ENCODE assay signal across 8 cellular contexts in genomic region chr11:72223615-72224586, GRCh38. TPM values are rescaled to one million over a fixed set of nuclear protein-coding genes. Genes with fewer than 3 reads are reported as not detected.
DNase-seq lines count a peak whose midpoint lies in the region; ATAC-seq and TF ChIP-seq lines count a peak whose summit lies in the region.

No MANE protein-coding gene starts in this region.

- 0 to 1% (median 1%) methylated on average over 25 to 85 of the region's 85 CpGs for WGBS in spleen, 5 donors

- peak overlapping the region; percentile 95 for H3K9ac ChIP-seq in HUES6 (ENCODE audit: low read length)

- H3K4me1 Mint-ChIP-seq in T-helper 2 cell treated with Interferon-gamma antibody and Interleukin-4, amounts not matched to agents 5 μg/mL and 100 μg/mL, for 36 hours (ENCODE audit: low read depth), result peaks cover 20% of the 10 kb centered on the region
- H3K4me1 Mint-ChIP-seq in brain (peaks cover 42% of the 10 kb centered on the region), immature natural killer cell (peaks cover 37 to 43% of the 10 kb centered on the region in 2 donors)

- H3K4me3 Mint-ChIP-seq in T-helper 2 cell treated with Interferon-gamma antibody and Interleukin-4, amounts not matched to agents 5 μg/mL and 100 μg/mL, for 36 hours, result peak overlapping the region; percentile 94
- H3K4me3 Mint-ChIP-seq in brain (peak overlapping the region; percentile 94 to 99 (median 97)), immature natural killer cell (peak overlapping the region; percentile 91 to 96 (median 93))

- peak; percentile 47 for ATAC-seq in GM21528 (IDR thresholded peaks at IDR 0.05; ENCODE audit: low FRiP score, unreplicated experiment)

- H3K27ac ChIP-seq in HUES6 (ENCODE audit: low read depth, low read length), result peak overlapping the region; percentile 95
- H3K27ac ChIP-seq in spleen, result peak overlapping the region; percentile 95 to 98 (median 97)

- no peak for TF ChIP-seq POLR2A in spleen (IDR thresholded peaks at IDR 0.05)

- H3K36me3 Mint-ChIP-seq in T-helper 2 cell treated with Interferon-gamma antibody and Interleukin-4, amounts not matched to agents 5 μg/mL and 100 μg/mL, for 36 hours (ENCODE audit: low read depth), result peaks cover 4% of the 10 kb centered on the region
- H3K36me3 Mint-ChIP-seq in brain, result peaks cover 2% of the 10 kb centered on the region
- peaks cover 0 to under 1% (median 0%) of the 10 kb centered on the region in 3 donors for H3K36me3 Mint-ChIP-seq in immature natural killer cell

- H3K9me3 Mint-ChIP-seq in T-helper 2 cell treated with Interferon-gamma antibody and Interleukin-4, amounts not matched to agents 5 μg/mL and 100 μg/mL, for 36 hours, result no peaks in the 10 kb centered on the region
- H3K9me3 Mint-ChIP-seq in brain (no peaks in the 10 kb centered on the region), immature natural killer cell (no peaks in the 10 kb centered on the region)

- no peaks in the 10 kb centered on the region for H3K27me3 Mint-ChIP-seq in T-helper 2 cell treated with Interferon-gamma antibody and Interleukin-4, amounts not matched to agents 5 μg/mL and 100 μg/mL, for 36 hours (ENCODE audit: low read depth)
- H3K27me3 Mint-ChIP-seq in brain, result peaks cover 18% of the 10 kb centered on the region
- H3K27me3 Mint-ChIP-seq in immature natural killer cell (ENCODE audit: low read depth in 3 of 3), result peaks cover 7 to 16% (median 8%) of the 10 kb centered on the region in 3 donors

- intact Hi-C loops in spleen (cut with DNase I; ENCODE audit: low total_unique reads), result no loop called here

- H3K9me3 ChIP-seq in HUES6 (ENCODE audit: control insufficient read depth, insufficient read depth, low read depth, low read length), result no peaks in the 10 kb centered on the region
- no peaks in the 10 kb centered on the region for H3K9me3 ChIP-seq in spleen

- H3K27me3 ChIP-seq in HUES6 (ENCODE audit: control insufficient read depth, insufficient read depth, low read length), result no peaks in the 10 kb centered on the region
- H3K27me3 ChIP-seq in spleen (replicated peaks in 1 of 7), result no peaks in the 10 kb centered on the region

- H3K36me3 ChIP-seq in HUES6 (ENCODE audit: control insufficient read depth, insufficient read depth, low read length) (peaks cover 22% of the 10 kb centered on the region), spleen (peaks cover 0 to 27% (median 8%) of the 10 kb centered on the region in 6 donors)

- H3K27ac Mint-ChIP-seq in T-helper 2 cell treated with Interferon-gamma antibody and Interleukin-4, amounts not matched to agents 5 μg/mL and 100 μg/mL, for 36 hours, result peak overlapping the region; percentile 91
- H3K27ac Mint-ChIP-seq in brain (peak overlapping the region; percentile 96 to 99 (median 97)), immature natural killer cell (peak overlapping the region; percentile 86 to 97 (median 92))

- peaks cover 24% of the 10 kb centered on the region for H3K4me1 ChIP-seq in HUES6 (ENCODE audit: control insufficient read depth, insufficient read depth, low read length)
- peaks cover 14 to 61% (median 42%) of the 10 kb centered on the region in 6 donors for H3K4me1 ChIP-seq in spleen

- no peak for TF ChIP-seq CTCF in brain (conservative IDR thresholded peaks at IDR 0.05)
- no peak for TF ChIP-seq CTCF in spleen (IDR thresholded peaks at IDR 0.05 in 8 of 11, conservative IDR thresholded peaks at IDR 0.05 in 3 of 11)

- H3K4me3 ChIP-seq in HUES6 (ENCODE audit: low read depth, low read length), result peak overlapping the region; percentile 80
- H3K4me3 ChIP-seq in spleen, result peak overlapping the region; percentile 73 to 97 (median 81)

- DNase-seq in EL, result peak; percentile 77
- DNase-seq in T-helper 2 cell treated with Interferon-gamma antibody and Interleukin-4, amounts not matched to agents 5 μg/mL and 100 μg/mL, for 36 hours (ENCODE audit: low spot score), result peak; percentile 75
- DNase-seq in immature natural killer cell, result peak; percentile 58 to 63 (median 60)
- peak; percentile 93 for DNase-seq in spleen
- DNase-seq in NCI-H1048 (lab: John Stamatoyannopoulos, UW), result no peak

RNA-seq across cellular contexts. Expression of gene INPPL1, which starts 0.7 kb away (rescaled TPM):
- polyA plus RNA-seq in brain (ENCODE audit: insufficient read depth, low read depth, low replicate concordance), result 275 TPM
- 10 to 100 TPM in 1 of 3 donors, 1 to 10 TPM in 2; 3.5 to 13.8 (median 5.8) TPM for polyA plus RNA-seq in immature natural killer cell
- 100 to 1,000 TPM in 6 of 7 donors, 10 to 100 TPM in 1; 93.4 to 177 (median 141) TPM for total RNA-seq in spleen
- 100 to 1,000 TPM in 1 of 3 donors, 10 to 100 TPM in 2; 28.2 to 104 (median 52.6) TPM for polyA plus RNA-seq in spleen

RNA-seq across cellular contexts. Expression of gene FOLR2, which starts 7.3 kb away (rescaled TPM):
- polyA plus RNA-seq in brain (ENCODE audit: insufficient read depth, low read depth, low replicate concordance) (13.7 TPM), immature natural killer cell (1 to 10 TPM in 1 of 3 donors, not detected in 2; 1.2 TPM), spleen (10 to 100 TPM; 16.1 to 26.6 (median 20.7) TPM)
- total RNA-seq in spleen, result 10 to 100 TPM; 18.9 to 62.3 (median 23.1) TPM

RNA-seq across cellular contexts. Expression of gene PHOX2A, which starts 20.1 kb away (rescaled TPM):
- polyA plus RNA-seq in brain (ENCODE audit: insufficient read depth, low read depth, low replicate concordance) (9.1 TPM), immature natural killer cell (not detected), spleen (under 1 TPM in 1 of 3 donors, not detected in 2; 0.33 TPM)
- total RNA-seq in spleen, result not detected

RNA-seq across cellular contexts. Expression of gene FOLR1, which starts 32.0 kb away (rescaled TPM):
- polyA plus RNA-seq in brain (ENCODE audit: insufficient read depth, low read depth, low replicate concordance) (18.6 TPM), immature natural killer cell (not detected), spleen (under 1 TPM in 1 of 3 donors, not detected in 2; 0.10 TPM)
- not detected for total RNA-seq in spleen
